Comparison of ENCODE assay signal across 13 cellular contexts in the genomic region with DNA sequence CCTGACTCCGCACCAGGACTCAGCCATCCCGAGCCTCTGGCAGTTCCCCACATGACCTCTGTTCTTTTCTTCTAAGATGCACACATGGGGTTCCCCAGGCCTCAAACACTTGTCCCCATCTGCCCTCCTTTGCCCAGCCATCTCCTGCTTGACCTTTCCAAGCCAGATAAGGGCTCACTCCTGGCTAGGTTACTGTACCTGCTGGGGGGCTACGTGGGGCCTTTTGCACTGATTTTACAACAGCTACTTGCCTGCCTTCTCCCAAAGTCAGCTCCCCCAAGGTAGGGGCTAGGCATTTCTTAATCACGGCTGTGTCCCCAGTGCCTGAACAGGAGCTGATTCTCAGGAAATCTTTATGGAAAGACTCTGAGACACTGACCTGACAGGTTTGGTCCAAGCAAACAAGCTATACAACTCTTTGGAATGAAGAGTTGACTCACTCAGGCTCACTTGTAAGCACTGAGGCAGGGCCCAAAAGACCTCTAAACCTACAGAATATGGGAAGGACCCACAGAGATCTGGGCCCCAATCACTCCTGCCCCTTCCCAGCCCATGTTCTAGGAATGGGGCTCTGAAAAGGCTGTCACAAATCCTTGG. TPM values are rescaled to one million over a fixed set of nuclear protein-coding genes. Genes with fewer than 3 reads are reported as not detected.
DNase-seq lines count a peak whose midpoint lies in the region; ATAC-seq, FAIRE-seq and TF ChIP-seq lines count a peak whose summit lies in the region.
"Had no signal": no experiment of that assay in that cellular context is flagged by ENCODE, and none has a peak within 500 bp of the region (broad histone marks: within the 10 kb centered on the region; RNA-seq: fewer than 3 reads in every experiment).

No MANE protein-coding gene starts in this region.

- no peak overlapping the region for H3K18ac ChIP-seq in mesendoderm (ENCODE audit: low read length)

- H4K20me1 ChIP-seq in GM23248 (ENCODE audit: insufficient read depth): peaks cover 13% of the 10 kb centered on the region; the same call in 1 of the 2 replicates
- H4K20me1 ChIP-seq in GM12878 (ENCODE audit: control insufficient read depth, insufficient read depth): peaks cover 9% of the 10 kb centered on the region

- TF ChIP-seq POLR2A in GM12878 (IDR thresholded peaks at IDR 0.05; ENCODE audit: low read depth, low read length): no peak

- H3K9me3 ChIP-seq in GM23248 (ENCODE audit: low read depth) (no peaks in the 10 kb centered on the region), GM12878 (replicated peaks; ENCODE audit: control insufficient read depth, insufficient read depth, low read length) (no peaks in the 10 kb centered on the region)
- H3K9me3 ChIP-seq: ovary had no signal

- SMC1A ChIA-PET in GM12878 (lab: Charles Lee; ENCODE audit: uncharacterized antibody, unreplicated experiment): interaction anchor here (2.1 kb wide), 1 partner anchor 30 kb away, joined by 6 read pairs; no protein-coding TSS in a partner anchor

- H3F3A ChIP-seq in GM23248 (ENCODE audit: insufficient read depth): peaks cover 27% of the 10 kb centered on the region

- CTCF ChIA-PET in GM12878 (lab: Yijun Ruan, JAX): interaction anchor here (0.7 to 0.9 kb wide), 2 partner anchors 28 to 30 kb away, joined by 3 read pairs; no protein-coding TSS in a partner anchor

- H3K4me2 ChIP-seq in GM23248 (ENCODE audit: unreplicated experiment): peak overlapping the region; percentile 97
- peak overlapping the region; percentile 81 for H3K4me2 ChIP-seq in GM12878 (ENCODE audit: control insufficient read depth, insufficient read depth)
- H3K4me2 ChIP-seq in mesendoderm (ENCODE audit: low read length): no peak overlapping the region

- POLR2A ChIA-PET in GM12878 (lab: Charles Lee): no interaction called here

- TF ChIP-seq CTCF in GM12878 (IDR thresholded peaks at IDR 0.05 in 2 of 3, conservative IDR thresholded peaks at IDR 0.05 in 1 of 3; ENCODE audit: control insufficient read depth in 2 of 3, extremely low read depth in 1 of 3, insufficient read depth in 1 of 3, low read depth in 3 of 3, low read length in 3 of 3): no peak

- peaks cover 39% of the 10 kb centered on the region for H3K4me1 ChIP-seq in GM23248 (ENCODE audit: insufficient read depth)
- H3K4me1 ChIP-seq in GM12878 (ENCODE audit: control insufficient read depth, insufficient read depth, low read length): peaks cover 29% of the 10 kb centered on the region
- H3K4me1 ChIP-seq in mesendoderm (ENCODE audit: control insufficient read depth, low read depth, low read length): peaks cover 16% of the 10 kb centered on the region

- RAD21 ChIA-PET in GM12878 (lab: Charles Lee; ENCODE audit: unreplicated experiment): no interaction called here

- no peaks in the 10 kb centered on the region for H3K27me3 ChIP-seq in GM23248 (replicated peaks; ENCODE audit: insufficient read depth)
- H3K27me3 ChIP-seq in GM12878 (replicated peaks in 1 of 2; ENCODE audit: control insufficient read depth in 2 of 2, insufficient read depth in 2 of 2, low read length in 1 of 2): no peaks in the 10 kb centered on the region
- no peaks in the 10 kb centered on the region for H3K27me3 ChIP-seq in mesendoderm (ENCODE audit: insufficient read depth, low read length, poor library complexity)
- H3K27me3 ChIP-seq: ovary had no signal

- TF ChIP-seq EP300 in GM12878 (IDR thresholded peaks at IDR 0.05; ENCODE audit: borderline replicate concordance in 1 of 2, control insufficient read depth in 1 of 2, low read depth in 2 of 2, low read length in 2 of 2): no peak

- H3K9ac ChIP-seq in GM23248 (no peak overlapping the region), GM12878 (ENCODE audit: control insufficient read depth, insufficient read depth, low read length) (peak overlapping the region; percentile 48), mesendoderm (ENCODE audit: low read length) (peak overlapping the region; percentile 8)

- no peak overlapping the region for H2BK5ac ChIP-seq in mesendoderm (ENCODE audit: low read length)

- no peak overlapping the region for H2AFZ ChIP-seq in GM23248
- no peak overlapping the region for H2AFZ ChIP-seq in GM12878 (ENCODE audit: control insufficient read depth, low read depth, low read length)

- H3K4me3 ChIP-seq in GM23248 (no peak overlapping the region), GM12878 (peak overlapping the region; percentile 80; the same call in 1 of the 2 replicates), mesendoderm (ENCODE audit: low read length) (no peak overlapping the region)
- H3K4me3 ChIP-seq: ovary had no signal

- no peak overlapping the region for H2BK15ac ChIP-seq in mesendoderm (replicated peaks; ENCODE audit: low read depth)

- H3K36me3 ChIP-seq in GM23248 (ENCODE audit: low read depth) (no peaks in the 10 kb centered on the region), GM12878 (ENCODE audit: control insufficient read depth in 2 of 2, insufficient read depth in 2 of 2, low read length in 1 of 2) (peaks cover 0 to 2% of the 10 kb centered on the region in 2 experiments; a peak in 2 of 4 replicates), mesendoderm (ENCODE audit: control insufficient read depth, insufficient read depth, low read length) (no peaks in the 10 kb centered on the region)
- H3K36me3 ChIP-seq: ovary had no signal

- H3K9me2 ChIP-seq in GM23248 (ENCODE audit: insufficient read depth): no peaks in the 10 kb centered on the region

- peaks cover 29% of the 10 kb centered on the region for H3K79me1 ChIP-seq in mesendoderm (ENCODE audit: low read length)

- H2AK5ac ChIP-seq in mesendoderm (ENCODE audit: low read length): no peak overlapping the region

- intact Hi-C loops in GM12878 (cut with micrococcal nuclease; ENCODE audit: unreplicated experiment): no loop called here

- H4K8ac ChIP-seq in mesendoderm (ENCODE audit: low read depth, low read length): no peak overlapping the region

- FAIRE-seq in GM12878 (lab: Jason Lieb, UNC): no peak
- FAIRE-seq: colon had no signal

- BruUV-seq in GM12878 (replicated peaks; lab: Mats Ljungman, UMichigan): no TSS peak

- 84 to 94% methylated on average over 4 of the region's 4 CpGs for WGBS in GM23248 (ENCODE audit: low coverage in 1 of 2, low lambda C conversion rate in 2 of 2, missing lambda C conversion rate in 2 of 2), 2 experiments
- WGBS in GM12878 (ENCODE audit: insufficient coverage, insufficient replicate concordance, low lambda C conversion rate, missing lambda C conversion rate): 88% methylated on average over 4 of the region's 4 CpGs
- no CpG with 5 or more reads among the region's 4 CpGs for WGBS in mesendoderm (ENCODE audit: extremely low coverage, insufficient coverage, low lambda C conversion rate)

- H4K5ac ChIP-seq in mesendoderm (ENCODE audit: low read length): no peak overlapping the region

- H3K23ac ChIP-seq in mesendoderm (ENCODE audit: low read length): no peak overlapping the region

- no peak overlapping the region for H2BK120ac ChIP-seq in mesendoderm (ENCODE audit: low read depth, low read length)

- H3K79me2 ChIP-seq in GM23248 (ENCODE audit: insufficient read depth) (peaks cover 71% of the 10 kb centered on the region), GM12878 (ENCODE audit: control insufficient read depth, insufficient read depth, low read length) (peaks cover 80% of the 10 kb centered on the region), mesendoderm (ENCODE audit: control insufficient read depth, insufficient read depth, low read length) (peaks cover 57% of the 10 kb centered on the region)

- no peak for TF ChIP-seq RAD21 in GM12878 (IDR thresholded peaks at IDR 0.05; ENCODE audit: insufficient read depth, low read depth, low read length)

- in situ Hi-C loops in GM23248 (cut with MboI): no loop called here
- in situ Hi-C loops in GM12878 (cut with MboI): no loop called here

- peak; percentile 8 to 14 for DNase-seq in AML-193 (lab: John Stamatoyannopoulos, UW)
- no peak for DNase-seq in GM23248
- DNase-seq in GM12878 (ENCODE audit: low read depth, low spot score): no peak
- no peak for DNase-seq in mesendoderm
- no peak for DNase-seq in NCI-H2227 (lab: John Stamatoyannopoulos, UW; ENCODE audit: unreplicated experiment)
- DNase-seq in DMS53 (lab: John Stamatoyannopoulos, UW): no peak
- no peak for DNase-seq in NCI-H446 (lab: John Stamatoyannopoulos, UW)
- DNase-seq in NCI-H524 (lab: John Stamatoyannopoulos, UW): no peak
- DNase-seq: activated CD4-positive, alpha-beta T cell treated with anti-CD3 and anti-CD28 coated beads for 36 hours; left colon; ovary; stimulated activated CD4-positive, alpha-beta T cell treated with anti-CD3 and anti-CD28 coated beads, Interleukin-2, amount 100 ng/mL, for 48 hours had no signal

- H3K4ac ChIP-seq in mesendoderm (ENCODE audit: low read depth, low read length): no peak overlapping the region

- H3K56ac ChIP-seq in mesendoderm (ENCODE audit: low read length): peak overlapping the region; percentile 51

- H3K27ac ChIP-seq in GM23248: no peak overlapping the region
- H3K27ac ChIP-seq in GM12878 (ENCODE audit: control insufficient read depth, insufficient read depth): no peak overlapping the region
- no peak overlapping the region for H3K27ac ChIP-seq in mesendoderm (ENCODE audit: low read depth, low read length)
- H3K27ac ChIP-seq: ovary had no signal

- no peak for ATAC-seq in GM12878
- ATAC-seq: activated CD4-positive, alpha-beta T cell treated with anti-CD3 and anti-CD28 coated beads for 36 hours; left colon had no signal

RNA-seq across cellular contexts. Expression of gene MACROH2A1, which starts 2.5 kb away (rescaled TPM):
- 106 and 125 TPM in 2 replicates for total RNA-seq in GM23248 (2014; rRNA removed; shearing (Covaris generic))
- 115 and 117 TPM in 2 replicates for polyA plus RNA-seq in GM23248 (2016; fragmentation: Nextera tagmentation; extraction: Ambion mirVana)
- 249 and 264 TPM in 2 replicates for total RNA-seq in GM12878 (2013; cell fraction: nucleolus; rRNA removed)
- total RNA-seq in GM12878 (2014; rRNA removed): 222 and 237 TPM in 2 replicates
- 187 TPM in 2 replicates for total RNA-seq in GM12878 (2014; rRNA removed; fragmentation: Illumina TruSeq; extraction: Trizol)
- 196 and 198 TPM in 2 replicates for total RNA-seq in GM12878 (2021)
- polyA plus RNA-seq in GM12878 (2011; ENCODE audit: low read depth): 59.6 TPM
- polyA plus RNA-seq in GM12878 (2011; rRNA removed): 140 and 160 TPM in 2 replicates
- 147 and 202 TPM in 2 replicates for polyA plus RNA-seq in GM12878 (2011; cell fraction: cytosol; rRNA removed)
- polyA plus RNA-seq in GM12878 (2011; cell fraction: nucleus; rRNA removed): 281 and 380 TPM in 2 replicates
- 89.0 and 90.7 TPM in 2 replicates for polyA plus RNA-seq in GM12878 (2012)
- polyA plus RNA-seq in GM12878 (2014; fragmentation: Illumina TruSeq; extraction: Trizol): 185 and 227 TPM in 2 replicates
- polyA plus RNA-seq in GM12878 (2014; fragmentation: Nextera tagmentation; extraction: Ambion mirVana): 10 to 100 TPM; 45.7 to 77.2 TPM
- 195 and 201 TPM in 2 replicates for polyA plus RNA-seq in GM12878 (2014; rRNA removed)
- polyA plus RNA-seq in GM12878 (2016; fragmentation: Nextera tagmentation; extraction: Ambion mirVana): 100 to 1,000 TPM; 224 to 230 TPM
- polyA minus RNA-seq in GM12878 (2011; rRNA and poly(A)+ RNA removed): 100 and 128 TPM in 2 replicates
- 41.8 and 48.6 TPM in 2 replicates for polyA minus RNA-seq in GM12878 (2011; cell fraction: cytosol; rRNA and poly(A)+ RNA removed)
- polyA minus RNA-seq in GM12878 (2011; cell fraction: nucleus; rRNA and poly(A)+ RNA removed): 101 and 204 TPM in 2 replicates
- 89.6 TPM for polyA plus RNA-seq in mesendoderm (2013, experiment 1 of 2)
- polyA plus RNA-seq in mesendoderm (2013, experiment 2 of 2): 91.7 TPM

RNA-seq across cellular contexts. Expression of gene DCANP1, which starts 50.6 kb away (rescaled TPM):
- not detected in 2 replicates for total RNA-seq in GM23248 (2014; rRNA removed; shearing (Covaris generic))
- not detected in 2 replicates for polyA plus RNA-seq in GM23248 (2016; fragmentation: Nextera tagmentation; extraction: Ambion mirVana)
- not detected in 2 replicates for total RNA-seq in GM12878 (2013; cell fraction: nucleolus; rRNA removed)
- total RNA-seq in GM12878 (2014; rRNA removed): not detected in 2 replicates
- not detected in 2 replicates for total RNA-seq in GM12878 (2014; rRNA removed; fragmentation: Illumina TruSeq; extraction: Trizol)
- total RNA-seq in GM12878 (2021): not detected in 2 replicates
- polyA plus RNA-seq in GM12878 (2011; ENCODE audit: low read depth): not detected
- polyA plus RNA-seq in GM12878 (2011; rRNA removed): not detected in 2 replicates
- not detected in 2 replicates for polyA plus RNA-seq in GM12878 (2011; cell fraction: cytosol; rRNA removed)
- 0.06 TPM in 1 of 2 replicates, not detected in the other for polyA plus RNA-seq in GM12878 (2011; cell fraction: nucleus; rRNA removed)
- polyA plus RNA-seq in GM12878 (2012): not detected in 2 replicates
- 0.01 TPM in 1 of 2 replicates, not detected in the other for polyA plus RNA-seq in GM12878 (2014; fragmentation: Illumina TruSeq; extraction: Trizol)
- polyA plus RNA-seq in GM12878 (2014; fragmentation: Nextera tagmentation; extraction: Ambion mirVana): not detected
- polyA plus RNA-seq in GM12878 (2014; rRNA removed): not detected in 2 replicates
- polyA plus RNA-seq in GM12878 (2016; fragmentation: Nextera tagmentation; extraction: Ambion mirVana): not detected
- not detected in 2 replicates for polyA minus RNA-seq in GM12878 (2011; rRNA and poly(A)+ RNA removed)
- polyA minus RNA-seq in GM12878 (2011; cell fraction: cytosol; rRNA and poly(A)+ RNA removed): not detected in 2 replicates
- not detected in 2 replicates for polyA minus RNA-seq in GM12878 (2011; cell fraction: nucleus; rRNA and poly(A)+ RNA removed)
- polyA plus RNA-seq in mesendoderm (2013, experiment 1 of 2): not detected
- not detected for polyA plus RNA-seq in mesendoderm (2013, experiment 2 of 2)
- total RNA-seq: activated CD4-positive, alpha-beta T cell treated with anti-CD3 and anti-CD28 coated beads for 36 hours had no signal
- polyA plus RNA-seq: ovary had no signal

RNA-seq across cellular contexts. Expression of gene TIFAB, which starts 55.6 kb away (rescaled TPM):
- total RNA-seq in GM23248 (2014; rRNA removed; shearing (Covaris generic)): not detected in 2 replicates
- polyA plus RNA-seq in GM23248 (2016; fragmentation: Nextera tagmentation; extraction: Ambion mirVana) (not detected in 2 replicates), GM12878 (2011; rRNA removed) (not detected in 2 replicates), GM12878 (2014; fragmentation: Illumina TruSeq; extraction: Trizol) (not detected in 2 replicates), GM12878 (2014; fragmentation: Nextera tagmentation; extraction: Ambion mirVana) (not detected), GM12878 (2014; rRNA removed) (not detected in 2 replicates), GM12878 (2016; fragmentation: Nextera tagmentation; extraction: Ambion mirVana) (not detected)
- total RNA-seq in GM12878 (2013; cell fraction: nucleolus; rRNA removed): not detected in 2 replicates
- total RNA-seq in GM12878 (2014; rRNA removed) (not detected in 2 replicates), GM12878 (2014; rRNA removed; fragmentation: Illumina TruSeq; extraction: Trizol) (not detected in 2 replicates), GM12878 (2021) (not detected in 2 replicates)
- polyA plus RNA-seq in GM12878 (2011; ENCODE audit: low read depth): not detected
- polyA plus RNA-seq in GM12878 (2011; cell fraction: cytosol; rRNA removed): not detected in 2 replicates
- polyA plus RNA-seq in GM12878 (2011; cell fraction: nucleus; rRNA removed): 0.01 TPM in 1 of 2 replicates, not detected in the other
- polyA plus RNA-seq in GM12878 (2012): not detected in 2 replicates
- not detected in 2 replicates for polyA minus RNA-seq in GM12878 (2011; rRNA and poly(A)+ RNA removed)
- not detected in 2 replicates for polyA minus RNA-seq in GM12878 (2011; cell fraction: cytosol; rRNA and poly(A)+ RNA removed)
- polyA minus RNA-seq in GM12878 (2011; cell fraction: nucleus; rRNA and poly(A)+ RNA removed): not detected in 2 replicates
- not detected for polyA plus RNA-seq in mesendoderm (2013, experiment 1 of 2)
- not detected for polyA plus RNA-seq in mesendoderm (2013, experiment 2 of 2)
- total RNA-seq: activated CD4-positive, alpha-beta T cell treated with anti-CD3 and anti-CD28 coated beads for 36 hours had no signal

Comparison
In these comparisons a context has a peak if more than half of its experiments do, and no peak if none do; other contexts are left out.
1. DNase-seq: peak in AML-193 (2 of 2); none in GM23248 (single experiment), GM12878 (single experiment), mesendoderm (single experiment), NCI-H2227 (single experiment), DMS53 (single experiment), NCI-H446 (0 of 2) and NCI-H524 (0 of 2).